Comparison of ENCODE assay signal across 8 cellular contexts in genomic region chr20:37990571-37991151, GRCh38. TPM values are rescaled to one million over a fixed set of nuclear protein-coding genes. Genes with fewer than 3 reads are reported as not detected.
DNase-seq lines count a peak whose midpoint lies in the region; ATAC-seq and TF ChIP-seq lines count a peak whose summit lies in the region.

No MANE protein-coding gene starts in this region.

- no peaks in the 10 kb centered on the region for H3K27me3 ChIP-seq in adipocyte (replicated peaks; ENCODE audit: control insufficient read depth, insufficient read depth, low read length)
- no peaks in the 10 kb centered on the region for H3K27me3 ChIP-seq in left lung

- ATAC-seq in GM19023 (IDR thresholded peaks at IDR 0.05; ENCODE audit: unreplicated experiment) (peak; percentile 94), HG03139 (IDR thresholded peaks at IDR 0.05; ENCODE audit: unreplicated experiment) (peak; percentile 91), left lung (peak; percentile 33)

- H3K9me3 ChIP-seq in adipocyte (ENCODE audit: control insufficient read depth, low read length) (no peaks in the 10 kb centered on the region), left lung (no peaks in the 10 kb centered on the region)

- H3K36me3 ChIP-seq in adipocyte (ENCODE audit: control insufficient read depth, insufficient read depth, low read length, severe bottlenecking), result peaks cover 22% of the 10 kb centered on the region
- peaks cover 0 to 32% of the 10 kb centered on the region in 2 donors for H3K36me3 ChIP-seq in left lung

- TF ChIP-seq CTCF in left lung (IDR thresholded peaks at IDR 0.05), result no peak

- intact Hi-C loops in left lung (cut with DNase I), result loop anchor here in 1 of 2 donors (10.0 kb wide), 1 partner anchor 426 kb away; no protein-coding TSS in a partner anchor

- no peak overlapping the region for H3K9ac ChIP-seq in adipocyte (ENCODE audit: low read length)

- DNase-seq in Ammon's horn (ENCODE audit: low spot score) (peak; percentile 40), SIG-M5 (lab: John Stamatoyannopoulos, UW) (peak; percentile 14), adipocyte (ENCODE audit: low read depth) (peak; percentile 9), left lung (peak; percentile 60 to 85), hippocampal formation (lab: John Stamatoyannopoulos, UW) (no peak)
- DNase-seq in stimulated activated CD8-positive, alpha-beta memory T cell treated with anti-CD3 and anti-CD28 coated beads, Interleukin-7, amount 100 ng/mL, for 4 hours (ENCODE audit: low read depth in 2 of 2), result peak; percentile 27 to 47

- H3K27ac ChIP-seq in left lung, result peak overlapping the region; percentile 41 to 75

- H3K4me3 ChIP-seq in adipocyte (ENCODE audit: low read length) (no peak overlapping the region), left lung (no peak overlapping the region)

- H3K4me1 ChIP-seq in adipocyte (ENCODE audit: control insufficient read depth, insufficient read depth, low read length), result peaks cover 43% of the 10 kb centered on the region
- H3K4me1 ChIP-seq in left lung, result peaks cover 39 to 76% of the 10 kb centered on the region in 2 donors

RNA-seq across cellular contexts. Expression of gene TTI1, which starts 42.6 kb away (rescaled TPM):
- total RNA-seq in left lung, result 10 to 100 TPM; 16.9 to 19.4 TPM

RNA-seq across cellular contexts. Expression of gene RPRD1B, which starts 42.9 kb away (rescaled TPM):
- total RNA-seq in left lung, result 10 to 100 TPM; 25.7 to 28.1 TPM

Comparison
In these comparisons a context has a peak if more than half of its experiments do, and no peak if none do; other contexts are left out.
1. DNase-seq: peak in Ammon's horn (single experiment), SIG-M5 (single experiment), adipocyte (single experiment), left lung (2 of 2) and stimulated activated CD8-positive, alpha-beta memory T cell treated with anti-CD3 and anti-CD28 coated beads, Interleukin-7, amount 100 ng/mL, for 4 hours (2 of 2); none in hippocampal formation (0 of 2).
2. ATAC-seq: peak in every context shown above with its lines; median percentile 94 in GM19023; 91 in HG03139; 33 in left lung.